ENCODE assay signal across 16 cellular contexts in genomic region chr9:112526973-112527372, GRCh38. TPM values are rescaled to one million over a fixed set of nuclear protein-coding genes. Genes with fewer than 3 reads are reported as not detected.
A peak's percentile ranks its signal among the peaks of the same experiment; 100 is the strongest.
DNase-seq lines count a peak whose midpoint lies in the region; ATAC-seq and TF ChIP-seq lines count a peak whose summit lies in the region.
"Had no signal": no experiment of that assay in that cellular context is flagged by ENCODE, and none has a peak within 500 bp of the region (broad histone marks: within the 10 kb centered on the region; RNA-seq: fewer than 3 reads in every experiment).

No MANE protein-coding gene starts in this region.

- H3K9me3 ChIP-seq in PC-3 (ENCODE audit: low read length) (no peaks in the 10 kb centered on the region), thyroid gland (no peaks in the 10 kb centered on the region), T-helper 17 cell (ENCODE audit: control insufficient read depth, low read length, poor library complexity, severe bottlenecking) (no peaks in the 10 kb centered on the region)

- BruUV-seq in PC-3 (replicated peaks; lab: Mats Ljungman, UMichigan) = no TSS peak

- ATAC-seq in PC-3 = peak; percentile 58
- no peak for ATAC-seq in T-helper 17 cell
- ATAC-seq: GM12878 had no signal

- H3K36me3 Mint-ChIP-seq in endothelial cell (ENCODE audit: low read depth, unreplicated experiment) = no peaks in the 10 kb centered on the region
- peaks cover 3% of the 10 kb centered on the region for H3K36me3 Mint-ChIP-seq in progenitor cell of endocrine pancreas (ENCODE audit: insufficient read depth)
- H3K36me3 Mint-ChIP-seq in T-helper 17 cell (ENCODE audit: low read depth) = peaks cover 3% of the 10 kb centered on the region
- H3K36me3 Mint-ChIP-seq: CD4-positive, alpha-beta memory T cell had no signal

- H3K27ac ChIP-seq in PC-3 (ENCODE audit: low read length) (no peak overlapping the region), thyroid gland (no peak overlapping the region)
- H3K27ac ChIP-seq: BLaER1 had no signal

- WGBS in thyroid gland, 2 donors = 89 to 95% methylated on average over 1 of the region's 1 CpG

- no peaks in the 10 kb centered on the region for H3K36me3 ChIP-seq in PC-3 (ENCODE audit: low read depth, low read length)
- H3K36me3 ChIP-seq in thyroid gland = no peaks in the 10 kb centered on the region

- no peak for DNase-seq in PC-3
- no peak for DNase-seq in endothelial cell (ENCODE audit: low spot score)
- no peak for DNase-seq in progenitor cell of endocrine pancreas (ENCODE audit: low spot score, unreplicated experiment)
- DNase-seq in thyroid gland = no peak
- no peak for DNase-seq in T-helper 17 cell
- DNase-seq in activated T-cell treated with anti-CD3 and anti-CD28 coated beads, Interleukin-2, amount 50 U/mL, for 1 hour = no peak
- DNase-seq in stimulated activated CD4-positive, alpha-beta T cell treated with anti-CD3 and anti-CD28 coated beads, Interleukin-2, amount 100 ng/mL, for 48 hours = no peak
- DNase-seq: 8988T; Calu3; CD4-positive, alpha-beta memory T cell; DND-41; EL; H9 had no signal

- POLR2A ChIA-PET in PC-3 (lab: Charles Lee; ENCODE audit: unreplicated experiment) = no interaction called here

- H3K4me1 Mint-ChIP-seq in endothelial cell (ENCODE audit: unreplicated experiment) (peaks cover 14% of the 10 kb centered on the region), progenitor cell of endocrine pancreas (ENCODE audit: low read depth) (peaks cover 23% of the 10 kb centered on the region), T-helper 17 cell (no peaks in the 10 kb centered on the region)

- H3K27me3 ChIP-seq in PC-3 (ENCODE audit: low read length) = no peaks in the 10 kb centered on the region
- H3K27me3 ChIP-seq in thyroid gland = no peaks in the 10 kb centered on the region
- H3K27me3 ChIP-seq: BLaER1 had no signal

- intact Hi-C loops in PC-3 (cut with micrococcal nuclease) (no loop called here), thyroid gland (cut with DNase I) (no loop called here)

- TF ChIP-seq POLR2A in thyroid gland (IDR thresholded peaks at IDR 0.05) = no peak

- no peak for TF ChIP-seq CTCF in PC-3 (conservative IDR thresholded peaks at IDR 0.05; ENCODE audit: low read depth, low read length)
- TF ChIP-seq CTCF in endothelial cell (IDR thresholded peaks at IDR 0.05; ENCODE audit: unreplicated experiment) = no peak
- no peak for TF ChIP-seq CTCF in progenitor cell of endocrine pancreas (IDR thresholded peaks at IDR 0.05; ENCODE audit: unreplicated experiment)
- no peak for TF ChIP-seq CTCF in thyroid gland (IDR thresholded peaks at IDR 0.05)

- H3K27me3 Mint-ChIP-seq in endothelial cell (ENCODE audit: unreplicated experiment) (peaks cover 2% of the 10 kb centered on the region), progenitor cell of endocrine pancreas (no peaks in the 10 kb centered on the region), T-helper 17 cell (no peaks in the 10 kb centered on the region)

- H3K9ac ChIP-seq in PC-3 (ENCODE audit: low read length) = no peak overlapping the region
- H3K9ac ChIP-seq: BLaER1 had no signal

- H3K4me3 Mint-ChIP-seq in endothelial cell (ENCODE audit: unreplicated experiment) (no peak overlapping the region), progenitor cell of endocrine pancreas (ENCODE audit: low read depth) (no peak overlapping the region), T-helper 17 cell (no peak overlapping the region)
- H3K4me3 Mint-ChIP-seq: CD14-positive monocyte; CD4-positive, alpha-beta memory T cell; H9 had no signal

- CTCF ChIA-PET in PC-3 (lab: Charles Lee) = no interaction called here

- no peak overlapping the region for H3K4me2 ChIP-seq in PC-3 (ENCODE audit: low read length)
- H3K4me2 ChIP-seq: BLaER1 had no signal

- H3K79me2 ChIP-seq in PC-3 (ENCODE audit: low read length) = no peaks in the 10 kb centered on the region

- H3K9me3 Mint-ChIP-seq in endothelial cell (ENCODE audit: unreplicated experiment) (no peaks in the 10 kb centered on the region), progenitor cell of endocrine pancreas (ENCODE audit: low read depth) (no peaks in the 10 kb centered on the region)
- H3K9me3 Mint-ChIP-seq: CD4-positive, alpha-beta memory T cell; H9 had no signal

- H2AFZ ChIP-seq in PC-3 (ENCODE audit: low read length) = no peak overlapping the region

- no peak overlapping the region for H3K4me3 ChIP-seq in PC-3 (ENCODE audit: low read length)
- H3K4me3 ChIP-seq in thyroid gland (replicated peaks in 1 of 3) = no peak overlapping the region
- H3K4me3 ChIP-seq: BLaER1, GM12878 had no signal

- H3K27ac Mint-ChIP-seq in endothelial cell (ENCODE audit: unreplicated experiment) = peak overlapping the region; percentile 70
- H3K27ac Mint-ChIP-seq in progenitor cell of endocrine pancreas = peak overlapping the region; percentile 4
- H3K27ac Mint-ChIP-seq in T-helper 17 cell = no peak overlapping the region

- no peaks in the 10 kb centered on the region for H3K9me2 ChIP-seq in PC-3 (replicated peaks; ENCODE audit: low read length)

- no peaks in the 10 kb centered on the region for H3F3A ChIP-seq in PC-3 (ENCODE audit: low read length, unreplicated experiment)

- H4K20me1 ChIP-seq in PC-3 (ENCODE audit: low read length) = no peaks in the 10 kb centered on the region

- no peaks in the 10 kb centered on the region for H3K4me1 ChIP-seq in PC-3 (ENCODE audit: insufficient read depth, low read length)
- no peaks in the 10 kb centered on the region for H3K4me1 ChIP-seq in thyroid gland
- H3K4me1 ChIP-seq: BLaER1 had no signal

RNA-seq across cellular contexts. Expression of gene KIAA1958, which starts 40.3 kb away (rescaled TPM):
- total RNA-seq in PC-3 (2014; rRNA removed) = 3.7 and 4.2 TPM in 2 replicates
- total RNA-seq in endothelial cell (ENCODE audit: unreplicated experiment) = 15.1 TPM
- total RNA-seq in progenitor cell of endocrine pancreas = 51.1 and 55.3 TPM in 2 replicates
- total RNA-seq in thyroid gland = 10 to 100 TPM in 2 of 4 donors, 1 to 10 TPM in 2; 8.3 to 11.2 (median 9.6) TPM
- 1 to 10 TPM; 2.1 to 2.8 TPM for total RNA-seq in T-helper 17 cell
